In the genomic region with DNA sequence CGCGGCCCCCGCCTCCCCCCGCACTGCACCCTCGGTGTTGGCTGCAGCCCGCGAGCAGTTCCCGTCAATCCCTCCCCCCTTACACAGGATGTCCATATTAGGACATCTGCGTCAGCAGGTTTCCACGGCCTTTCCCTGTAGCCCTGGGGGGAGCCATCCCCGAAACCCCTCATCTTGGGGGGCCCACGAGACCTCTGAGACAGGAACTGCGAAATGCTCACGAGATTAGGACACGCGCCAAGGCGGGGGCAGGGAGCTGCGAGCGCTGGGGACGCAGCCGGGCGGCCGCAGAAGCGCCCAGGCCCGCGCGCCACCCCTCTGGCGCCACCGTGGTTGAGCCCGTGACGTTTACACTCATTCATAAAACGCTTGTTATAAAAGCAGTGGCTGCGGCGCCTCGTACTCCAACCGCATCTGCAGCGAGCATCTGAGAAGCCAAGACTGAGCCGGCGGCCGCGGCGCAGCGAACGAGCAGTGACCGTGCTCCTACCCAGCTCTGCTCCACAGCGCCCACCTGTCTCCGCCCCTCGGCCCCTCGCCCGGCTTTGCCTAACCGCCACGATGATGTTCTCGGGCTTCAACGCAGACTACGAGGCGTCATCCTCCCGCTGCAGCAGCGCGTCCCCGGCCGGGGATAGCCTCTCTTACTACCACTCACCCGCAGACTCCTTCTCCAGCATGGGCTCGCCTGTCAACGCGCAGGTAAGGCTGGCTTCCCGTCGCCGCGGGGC, we compare ENCODE assay signal across 8 cellular contexts. TPM values are rescaled to one million over a fixed set of nuclear protein-coding genes. Genes with fewer than 3 reads are reported as not detected.
DNase-seq lines count a peak whose midpoint lies in the region; ATAC-seq and TF ChIP-seq lines count a peak whose summit lies in the region.

Gene FOS, plus strand, starts transcription at position 407 of the 731 bp plus-strand sequence. Its CDS starts 155 bp downstream, at position 562.

- H3K4me3 ChIP-seq in adipocyte (ENCODE audit: low read length) (peak within 1 kb of the TSS; percentile 95), trophoblast cell (ENCODE audit: low read depth, low read length) (peak within 1 kb of the TSS; percentile 83), tibial nerve (peak within 1 kb of the TSS; percentile 71 to 97 (median 85))

- peaks cover 24% of the 10 kb centered on the region for H3K36me3 ChIP-seq in adipocyte (ENCODE audit: control insufficient read depth, insufficient read depth, low read length, severe bottlenecking)
- peaks cover 10 to 14% of the 10 kb centered on the region in 2 experiments for H3K36me3 ChIP-seq in trophoblast cell (ENCODE audit: control insufficient read depth in 1 of 2, insufficient read depth in 2 of 2, low read length in 2 of 2)
- peaks cover 0 to 35% (median 7%) of the 10 kb centered on the region in 3 donors for H3K36me3 ChIP-seq in tibial nerve

- peak within 1 kb of the TSS; percentile 88 for H4K8ac ChIP-seq in trophoblast cell (ENCODE audit: low read depth, low read length)

- no peak for TF ChIP-seq CTCF in GM13976 (IDR thresholded peaks at IDR 0.05; ENCODE audit: borderline replicate concordance, control extremely low read depth, extremely low read depth, insufficient read depth, missing control alignments)
- peak in 2 of 5 experiments; percentile 53 to 67 for TF ChIP-seq CTCF in tibial nerve (IDR thresholded peaks at IDR 0.05)

- ATAC-seq in HG02840 (IDR thresholded peaks at IDR 0.05; ENCODE audit: low FRiP score, unreplicated experiment): peak; percentile 71

- in situ Hi-C loops in GM13976 (cut with MboI; ENCODE audit: low sequenced_read_pairs, unreplicated experiment): no loop called here

- H3K4me1 ChIP-seq in adipocyte (ENCODE audit: control insufficient read depth, insufficient read depth, low read length) (peaks cover 51% of the 10 kb centered on the region), trophoblast cell (ENCODE audit: control insufficient read depth in 1 of 2, insufficient read depth in 2 of 2, low read length in 2 of 2) (peaks cover 15 to 24% of the 10 kb centered on the region in 2 experiments), tibial nerve (peaks cover 0 to 62% (median 45%) of the 10 kb centered on the region in 4 donors)

- peak within 1 kb of the TSS; percentile 95 for H3K27ac ChIP-seq in trophoblast cell (ENCODE audit: low read depth, low read length)
- peak within 1 kb of the TSS; percentile 96 to 100 (median 98) for H3K27ac ChIP-seq in tibial nerve

- H3K79me2 ChIP-seq in trophoblast cell (ENCODE audit: control insufficient read depth, insufficient read depth, low read length, poor library complexity): peaks cover 7% of the 10 kb centered on the region

- H3K14ac ChIP-seq in trophoblast cell (ENCODE audit: low read length): peak within 1 kb of the TSS; percentile 95

- peak within 1 kb of the TSS; percentile 35 for H4K12ac ChIP-seq in trophoblast cell (ENCODE audit: low read depth, low read length)

- peak within 1 kb of the TSS; percentile 89 for H2AK5ac ChIP-seq in trophoblast cell (ENCODE audit: low read length)

- H4K91ac ChIP-seq in trophoblast cell (ENCODE audit: low read depth, low read length): peak within 1 kb of the TSS; percentile 98

- H2BK12ac ChIP-seq in trophoblast cell (ENCODE audit: low read length): peak within 1 kb of the TSS; percentile 99

- H2BK5ac ChIP-seq in trophoblast cell (ENCODE audit: low read depth, low read length, poor library complexity): peak within 1 kb of the TSS; percentile 99

- H2BK120ac ChIP-seq in trophoblast cell (ENCODE audit: insufficient read depth, low read length, poor library complexity): peak within 1 kb of the TSS; percentile 99

- peak within 1 kb of the TSS; percentile 99 for H3K18ac ChIP-seq in trophoblast cell (ENCODE audit: low read length)

- DNase-seq in GM13976 (ENCODE audit: low spot score): peak; percentile 98
- DNase-seq in NCI-H1436 treated with DMSO at 0.1 percent for 48 hours (lab: John Stamatoyannopoulos, UW): peak; percentile 58
- peak; percentile 98 for DNase-seq in SW480 (ENCODE audit: low spot score)
- DNase-seq in adipocyte (ENCODE audit: low read depth): peak; percentile 96
- peak; percentile 98 for DNase-seq in cardiac septum (ENCODE audit: low spot score)
- peak; percentile 88 to 96 for DNase-seq in trophoblast cell
- peak; percentile 92 to 96 for DNase-seq in tibial nerve (ENCODE audit: low spot score in 2 of 2)

- intact Hi-C loops in cardiac septum (cut with DNase I): loop anchor here (5.0 kb wide), 1 partner anchor 131 kb away; no protein-coding TSS in a partner anchor

- peak within 1 kb of the TSS; percentile 51 for H2AFZ ChIP-seq in trophoblast cell (ENCODE audit: insufficient read depth, low read length, poor library complexity)

- peak within 1 kb of the TSS; percentile 71 for H3K4me2 ChIP-seq in trophoblast cell (ENCODE audit: low read length)

- peak within 1 kb of the TSS; percentile 89 for H3K9ac ChIP-seq in adipocyte (ENCODE audit: low read length)
- H3K9ac ChIP-seq in trophoblast cell (ENCODE audit: low read length): peak within 1 kb of the TSS; percentile 67

- no peaks in the 10 kb centered on the region for H3K27me3 ChIP-seq in adipocyte (replicated peaks; ENCODE audit: control insufficient read depth, insufficient read depth, low read length)
- no peaks in the 10 kb centered on the region for H3K27me3 ChIP-seq in trophoblast cell (ENCODE audit: insufficient read depth, low read length)
- no peaks in the 10 kb centered on the region for H3K27me3 ChIP-seq in tibial nerve

- no CpG with 5 or more reads among the region's 69 CpGs for WGBS in trophoblast cell (ENCODE audit: extremely low coverage, insufficient coverage, insufficient read length)
- WGBS in tibial nerve, 2 donors: 0% methylated on average over 44 to 64 of the region's 69 CpGs

- peak; percentile 99 to 100 for TF ChIP-seq POLR2A in tibial nerve (IDR thresholded peaks at IDR 0.05)

- TF ChIP-seq EP300 in tibial nerve (IDR thresholded peaks at IDR 0.05): peak; percentile 49 to 100

- H3K9me3 ChIP-seq in adipocyte (ENCODE audit: control insufficient read depth, low read length) (no peaks in the 10 kb centered on the region), trophoblast cell (ENCODE audit: insufficient read depth, low read depth, low read length) (no peaks in the 10 kb centered on the region), tibial nerve (no peaks in the 10 kb centered on the region)

- H3K79me1 ChIP-seq in trophoblast cell (ENCODE audit: low read length): peaks cover 19% of the 10 kb centered on the region

- no peak within 1 kb of the TSS for H3K23ac ChIP-seq in trophoblast cell (ENCODE audit: low read length)

- peak within 1 kb of the TSS; percentile 70 for H3K4ac ChIP-seq in trophoblast cell (ENCODE audit: low read depth, low read length)

RNA-seq across cellular contexts. Expression of gene FOS, which starts in this region (rescaled TPM):
- total RNA-seq in cardiac septum (25.8 TPM), tibial nerve (1,000 to 10,000 TPM in 1 of 4 donors, 100 to 1,000 TPM in 3; 373 to 1,352 (median 619) TPM)
- 26.6 and 30.7 TPM in 2 replicates for polyA plus RNA-seq in trophoblast cell (2013)

Comparison
In these comparisons a context has a peak if more than half of its experiments do, and no peak if none do; other contexts are left out.
1. Peak in every context shown above with its lines: DNase-seq, ATAC-seq, H3K4me3 ChIP-seq and H3K27ac ChIP-seq.
2. RNA of gene FOS (total RNA-seq): 373 to 1,352 TPM in tibial nerve; 25.8 TPM in cardiac septum (single experiment); every median in the first group is over 10 times any median in the second.